Comparison of ENCODE assay signal across 12 cellular contexts in the genomic region with DNA sequence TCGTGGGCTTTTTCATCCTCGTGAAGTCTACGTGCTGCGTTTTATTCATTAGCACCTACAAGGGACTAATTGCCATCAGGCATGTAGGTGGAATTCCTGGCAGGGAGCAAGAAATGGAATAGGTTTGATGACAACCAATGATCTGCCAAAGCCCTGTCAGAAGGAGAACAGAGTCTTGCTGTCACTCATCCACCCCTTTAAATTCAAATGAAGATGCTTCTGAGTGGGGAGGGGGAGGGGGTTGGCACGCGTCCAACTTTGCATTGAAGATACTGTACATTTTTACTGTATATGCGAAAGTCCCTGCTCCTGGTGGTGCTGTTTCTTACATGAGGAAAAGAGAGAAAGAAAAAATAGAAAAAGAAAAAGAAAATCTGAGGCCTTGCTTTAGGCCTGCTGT.
DNase-seq lines count a peak whose midpoint lies in the region; ATAC-seq and TF ChIP-seq lines count a peak whose summit lies in the region.
"Had no signal": no experiment of that assay in that cellular context is flagged by ENCODE, and none has a peak within 500 bp of the region (broad histone marks: within the 10 kb centered on the region; RNA-seq: fewer than 3 reads in every experiment).

No MANE protein-coding gene starts in this region.

- H3K27ac Mint-ChIP-seq in Caco-2 (ENCODE audit: unreplicated experiment): no peak overlapping the region

- H3K9me3 Mint-ChIP-seq in Caco-2 (ENCODE audit: unreplicated experiment): no peaks in the 10 kb centered on the region

- intact Hi-C loops in Caco-2 (cut with micrococcal nuclease; ENCODE audit: unreplicated experiment): no loop called here

- H3K4me3 ChIP-seq in Caco-2 (ENCODE audit: low read depth, low read length) (no peak overlapping the region), HAP-1 (no peak overlapping the region)

- in situ Hi-C loops in HAP-1 (cut with MboI; ENCODE audit: low sequenced_read_pairs): no loop called here

- ATAC-seq in GM18508 (IDR thresholded peaks at IDR 0.05; ENCODE audit: insufficient read depth, unreplicated experiment) (peak; percentile 9), GM21717 (IDR thresholded peaks at IDR 0.05; ENCODE audit: unreplicated experiment) (peak; percentile 12), HG03378 (IDR thresholded peaks at IDR 0.05; ENCODE audit: unreplicated experiment) (peak; percentile 4), left lobe of liver (no peak)

- no peak for TF ChIP-seq CTCF in Caco-2 (IDR thresholded peaks at IDR 0.05; ENCODE audit: insufficient read depth in 1 of 2, low read depth in 1 of 2, low read length in 1 of 2, severe bottlenecking in 1 of 2, unreplicated experiment in 1 of 2)

- POLR2A ChIA-PET in Caco-2 (lab: Charles Lee): no interaction called here

- CTCF ChIA-PET in Caco-2 (lab: Charles Lee): no interaction called here

- H3K4me1 ChIP-seq in Caco-2 (no peaks in the 10 kb centered on the region), HAP-1 (no peaks in the 10 kb centered on the region)

- H3K36me3 Mint-ChIP-seq in Caco-2 (ENCODE audit: insufficient read depth, unreplicated experiment): no peaks in the 10 kb centered on the region

- H3K36me3 ChIP-seq in Caco-2 (ENCODE audit: control insufficient read depth, insufficient read depth, low read length) (no peaks in the 10 kb centered on the region), HAP-1 (replicated peaks) (no peaks in the 10 kb centered on the region)

- H3K27me3 ChIP-seq in Caco-2 (replicated peaks; ENCODE audit: control insufficient read depth, insufficient read depth, low read length): no peaks in the 10 kb centered on the region
- H3K27me3 ChIP-seq in HAP-1 (ENCODE audit: low read depth): no peaks in the 10 kb centered on the region

- peak; percentile 17 for DNase-seq in germinal center (ENCODE audit: low spot score)
- no peak for DNase-seq in Caco-2
- no peak for DNase-seq in HAP-1 (ENCODE audit: low spot score in 2 of 2)
- DNase-seq in stimulated activated CD4-positive, alpha-beta T cell treated with anti-CD3 and anti-CD28 coated beads, Interleukin-4, amount 100 ng/mL, for 24 hours: no peak
- no peak for DNase-seq in left lobe of liver (ENCODE audit: low spot score)
- DNase-seq: NCI-H2171; NK-92 treated with Interleukin-12 subunit alpha and Interleukin-12 subunit beta, amount 100 ng/mL, for 24 hours; SIG-M5; stimulated activated CD4-positive, alpha-beta T cell treated with anti-CD3 and anti-CD28 coated beads, Interleukin-12 subunit alpha, Interleukin-12 subunit beta, amount 100 ng/mL, for 4 hours had no signal

- no peaks in the 10 kb centered on the region for H3K27me3 Mint-ChIP-seq in Caco-2 (ENCODE audit: insufficient read depth, unreplicated experiment)

- no peak overlapping the region for H3K4me3 Mint-ChIP-seq in Caco-2 (ENCODE audit: unreplicated experiment)

- BruUV-seq in Caco-2 (replicated peaks; lab: Mats Ljungman, UMichigan): no TSS peak

- no peaks in the 10 kb centered on the region for H3K4me1 Mint-ChIP-seq in Caco-2 (ENCODE audit: low read depth, unreplicated experiment)

- H3K9me3 ChIP-seq in Caco-2 (no peaks in the 10 kb centered on the region; the same call in 1 of the 2 replicates), HAP-1 (no peaks in the 10 kb centered on the region)
